16 cellular contexts compared by ENCODE assay signal in the genomic region with DNA sequence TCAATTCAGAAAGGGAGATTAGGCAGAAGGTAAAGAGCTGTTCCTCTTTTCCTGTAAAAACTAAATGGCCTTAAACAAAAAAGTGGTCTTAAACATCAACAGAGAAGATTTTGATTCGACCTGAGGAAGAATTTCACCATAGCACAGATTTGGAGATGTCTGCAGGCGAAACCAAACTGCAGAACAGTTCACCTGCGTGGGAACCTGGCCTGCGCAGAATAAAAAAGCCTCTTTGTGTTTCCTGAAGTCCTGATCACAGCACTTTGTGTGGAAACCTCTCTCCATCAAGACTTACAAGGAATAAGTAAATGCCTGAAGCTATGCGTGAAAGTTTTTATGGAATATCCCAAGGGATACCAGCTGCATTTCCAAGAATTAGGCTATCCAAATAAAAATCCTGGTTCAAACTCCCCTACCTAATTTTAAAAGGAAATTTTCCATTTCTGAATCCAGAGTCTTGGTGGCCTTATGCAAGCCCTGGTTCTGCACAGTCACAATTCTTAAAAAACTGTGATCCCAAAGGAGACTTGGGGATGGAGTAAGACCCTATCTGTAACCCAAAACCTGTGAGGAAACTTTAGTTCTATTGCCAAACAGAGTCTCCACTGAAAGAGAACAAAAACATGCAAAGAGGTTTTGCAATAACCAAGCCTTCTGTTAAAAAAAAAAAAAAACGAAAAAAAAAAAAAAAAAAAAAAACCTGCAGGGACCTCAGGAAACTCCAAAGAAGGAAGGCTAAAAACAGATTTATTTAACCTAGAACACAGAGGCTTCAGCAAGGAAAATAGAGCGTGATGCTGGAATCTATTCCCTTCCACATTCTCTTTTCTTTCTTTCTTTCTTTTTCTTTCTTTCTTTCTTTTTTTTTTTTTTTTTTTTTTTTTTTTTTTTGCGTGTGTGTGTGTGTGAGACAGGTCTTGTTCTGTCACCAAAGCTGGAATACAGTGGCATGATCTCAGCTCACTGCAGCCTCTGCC. TPM values are rescaled to one million over a fixed set of nuclear protein-coding genes. Genes with fewer than 3 reads are reported as not detected.
DNase-seq lines count a peak whose midpoint lies in the region; TF ChIP-seq lines count a peak whose summit lies in the region.
"Had no signal": no experiment of that assay in that cellular context is flagged by ENCODE, and none has a peak within 500 bp of the region (broad histone marks: within the 10 kb centered on the region; RNA-seq: fewer than 3 reads in every experiment).

No MANE protein-coding gene starts in this region.

- no peaks in the 10 kb centered on the region for H3K27me3 ChIP-seq in breast epithelium
- H3K27me3 ChIP-seq in tibial nerve, result no peaks in the 10 kb centered on the region

- H3K27me3 Mint-ChIP-seq in activated CD4-positive, alpha-beta T cell treated with anti-CD3 and anti-CD28 coated beads, Interleukin-2, amount 10 ng/mL, durations not matched to agents 24 days and 14 days, result peaks cover 1% of the 10 kb centered on the region
- H3K27me3 Mint-ChIP-seq: activated CD8-positive, alpha-beta T cell treated with anti-CD3 and anti-CD28 coated beads for 36 hours had no signal

- no peak for TF ChIP-seq CTCF in breast epithelium (IDR thresholded peaks at IDR 0.05)
- TF ChIP-seq CTCF in tibial nerve (IDR thresholded peaks at IDR 0.05), result no peak

- TF ChIP-seq EP300 in tibial nerve (IDR thresholded peaks at IDR 0.05), result peak; percentile 11 to 92

- H3K4me3 ChIP-seq in breast epithelium (peak overlapping the region in 1 of 3 donors; percentile 7), tibial nerve (no peak overlapping the region)
- H3K4me3 ChIP-seq: mucosa of descending colon had no signal

- H3K36me3 Mint-ChIP-seq in activated CD4-positive, alpha-beta T cell treated with anti-CD3 and anti-CD28 coated beads, Interleukin-2, amount 10 ng/mL, durations not matched to agents 24 days and 14 days (ENCODE audit: low read depth), result no peaks in the 10 kb centered on the region

- no peak for TF ChIP-seq POLR2A in breast epithelium (IDR thresholded peaks at IDR 0.05)
- TF ChIP-seq POLR2A in tibial nerve (IDR thresholded peaks at IDR 0.05), result no peak

- no peak overlapping the region for H3K4me3 Mint-ChIP-seq in activated CD4-positive, alpha-beta T cell treated with anti-CD3 and anti-CD28 coated beads, Interleukin-2, amount 10 ng/mL, durations not matched to agents 24 days and 14 days
- H3K4me3 Mint-ChIP-seq: activated CD8-positive, alpha-beta T cell treated with anti-CD3 and anti-CD28 coated beads for 36 hours had no signal

- WGBS in tibial nerve, 2 donors, result 52 to 57% methylated on average over 8 of the region's 8 CpGs

- intact Hi-C loops in breast epithelium (cut with DNase I; ENCODE audit: low total_unique reads), result no loop called here
- intact Hi-C loops in activated CD4-positive, alpha-beta T cell treated with anti-CD3 and anti-CD28 coated beads, Interleukin-2, amount 10 ng/mL, durations not matched to agents 24 days and 14 days (cut with micrococcal nuclease), result no loop called here

- H3K36me3 ChIP-seq in breast epithelium (no peaks in the 10 kb centered on the region), tibial nerve (no peaks in the 10 kb centered on the region)

- H3K4me1 Mint-ChIP-seq in activated CD4-positive, alpha-beta T cell treated with anti-CD3 and anti-CD28 coated beads, Interleukin-2, amount 10 ng/mL, durations not matched to agents 24 days and 14 days, result no peaks in the 10 kb centered on the region

- DNase-seq in NCI-H2171 treated with DMSO at 0.1 percent for 48 hours (lab: John Stamatoyannopoulos, UW), result peak; percentile 3
- DNase-seq in NCI-H2171 (lab: John Stamatoyannopoulos, UW), result no peak
- no peak for DNase-seq in breast epithelium (ENCODE audit: low spot score in 2 of 2)
- peak; percentile 52 for DNase-seq in islet precursor cell
- peak in 1 of 2 donors; percentile 49 for DNase-seq in tibial nerve (ENCODE audit: low spot score in 2 of 2)
- no peak for DNase-seq in NCI-H345 (lab: John Stamatoyannopoulos, UW)
- no peak for DNase-seq in activated CD4-positive, alpha-beta T cell treated with anti-CD3 and anti-CD28 coated beads, Interleukin-2, amount 10 ng/mL, durations not matched to agents 24 days and 14 days
- no peak for DNase-seq in HUDEP-2 (lab: John Stamatoyannopoulos, UW; ENCODE audit: unreplicated experiment in 76 of 76)
- DNase-seq: 8988T; activated CD8-positive, alpha-beta T cell treated with anti-CD3 and anti-CD28 coated beads for 36 hours; anterior cingulate cortex; NCI-H2107; stimulated activated CD4-positive, alpha-beta T cell treated with anti-CD3 and anti-CD28 coated beads, Interleukin-1b, Interleukin-23, amount 100 ng/mL, for 48 hours had no signal

- peak overlapping the region; percentile 85 to 88 for H3K27ac ChIP-seq in breast epithelium
- peak overlapping the region; percentile 14 to 63 (median 36) for H3K27ac ChIP-seq in tibial nerve

- H3K9me3 ChIP-seq in breast epithelium (no peaks in the 10 kb centered on the region), tibial nerve (no peaks in the 10 kb centered on the region)
- H3K9me3 ChIP-seq: mucosa of descending colon had no signal

- peaks cover 0 to 14% of the 10 kb centered on the region in 2 donors for H3K4me1 ChIP-seq in breast epithelium
- H3K4me1 ChIP-seq in tibial nerve, result peaks cover 0 to 24% (median 3%) of the 10 kb centered on the region in 4 donors

- H3K27ac Mint-ChIP-seq in activated CD4-positive, alpha-beta T cell treated with anti-CD3 and anti-CD28 coated beads, Interleukin-2, amount 10 ng/mL, durations not matched to agents 24 days and 14 days, result no peak overlapping the region
- H3K27ac Mint-ChIP-seq: activated CD8-positive, alpha-beta T cell treated with anti-CD3 and anti-CD28 coated beads for 36 hours had no signal

- H3K9me3 Mint-ChIP-seq in activated CD4-positive, alpha-beta T cell treated with anti-CD3 and anti-CD28 coated beads, Interleukin-2, amount 10 ng/mL, durations not matched to agents 24 days and 14 days, result no peaks in the 10 kb centered on the region
- H3K9me3 Mint-ChIP-seq: activated CD8-positive, alpha-beta T cell treated with anti-CD3 and anti-CD28 coated beads for 36 hours had no signal

RNA-seq across cellular contexts. Expression of gene CALML3, which starts 10.4 kb away (rescaled TPM):
- total RNA-seq in breast epithelium (10 to 100 TPM in 1 of 3 donors, 1 to 10 TPM in 1, not detected in 1; 3.6 to 13.5 TPM), tibial nerve (not detected)
- not detected in 2 replicates for total RNA-seq in activated CD4-positive, alpha-beta T cell treated with anti-CD3 and anti-CD28 coated beads, Interleukin-2, amount 10 ng/mL, durations not matched to agents 24 days and 14 days
- total RNA-seq: activated CD8-positive, alpha-beta T cell treated with anti-CD3 and anti-CD28 coated beads for 36 hours; glomerular endothelial cell; temporal lobe had no signal

RNA-seq across cellular contexts. Expression of gene CALML5, which starts 35.8 kb away (rescaled TPM):
- total RNA-seq in breast epithelium, result 10 to 100 TPM in 2 of 3 donors, not detected in 1; 31.0 to 31.1 TPM
- total RNA-seq in tibial nerve, result not detected
- total RNA-seq in activated CD4-positive, alpha-beta T cell treated with anti-CD3 and anti-CD28 coated beads, Interleukin-2, amount 10 ng/mL, durations not matched to agents 24 days and 14 days, result not detected in 2 replicates
- total RNA-seq: activated CD8-positive, alpha-beta T cell treated with anti-CD3 and anti-CD28 coated beads for 36 hours; glomerular endothelial cell; mucosa of descending colon; temporal lobe had no signal

Comparison
In these comparisons a context has a peak if more than half of its experiments do, and no peak if none do; other contexts are left out.
1. DNase-seq: peak in NCI-H2171 treated with DMSO at 0.1 percent for 48 hours (single experiment) and islet precursor cell (single experiment); none in NCI-H2171 (single experiment), breast epithelium (0 of 2), NCI-H345 (single experiment), activated CD4-positive, alpha-beta T cell treated with anti-CD3 and anti-CD28 coated beads, Interleukin-2, amount 10 ng/mL, durations not matched to agents 24 days and 14 days (single experiment) and HUDEP-2 (0 of 76).